18 cellular contexts compared by ENCODE assay signal in genomic region chr2:200728630-200729029, GRCh38.
DNase-seq lines count a peak whose midpoint lies in the region; ATAC-seq and TF ChIP-seq lines count a peak whose summit lies in the region.
"Had no signal": no experiment of that assay in that cellular context is flagged by ENCODE, and none has a peak within 500 bp of the region (broad histone marks: within the 10 kb centered on the region; RNA-seq: fewer than 3 reads in every experiment).

No MANE protein-coding gene starts in this region.

- in situ Hi-C loops in astrocyte of the spinal cord (cut with HindIII; ENCODE audit: low sequenced_read_pairs), result no loop called here

- no peak overlapping the region for H3K27ac ChIP-seq in A673 (ENCODE audit: low read depth, low read length, poor library complexity, severe bottlenecking)
- H3K27ac ChIP-seq: body of pancreas, WERI-Rb-1 had no signal

- H3K9me3 Mint-ChIP-seq in activated CD4-positive, alpha-beta memory T cell treated with anti-CD3 and anti-CD28 coated beads for 36 hours, result no peaks in the 10 kb centered on the region

- H3K4me1 Mint-ChIP-seq in activated CD4-positive, alpha-beta memory T cell treated with anti-CD3 and anti-CD28 coated beads for 36 hours (ENCODE audit: low read depth), result peaks cover 3% of the 10 kb centered on the region

- no peaks in the 10 kb centered on the region for H3K36me3 ChIP-seq in A673 (ENCODE audit: insufficient read depth, low read length, poor library complexity, severe bottlenecking)
- H3K36me3 ChIP-seq: BE2C, MG63, WERI-Rb-1 had no signal

- ATAC-seq in GM21576 (IDR thresholded peaks at IDR 0.05; ENCODE audit: unreplicated experiment), result no peak
- ATAC-seq in HG02571 (IDR thresholded peaks at IDR 0.05; ENCODE audit: unreplicated experiment), result no peak
- ATAC-seq: body of pancreas had no signal

- no peak for TF ChIP-seq CTCF in A673 (conservative IDR thresholded peaks at IDR 0.05; ENCODE audit: low read depth, low read length)
- TF ChIP-seq CTCF in astrocyte of the spinal cord (IDR thresholded peaks at IDR 0.05; ENCODE audit: low read depth, low read length), result no peak

- no TSS peak for BruUV-seq in A673 (replicated peaks; lab: Mats Ljungman, UMichigan)

- H3K4me3 ChIP-seq in A673 (ENCODE audit: low read depth, low read length, poor library complexity, severe bottlenecking), result no peak overlapping the region
- H3K4me3 ChIP-seq in astrocyte of the spinal cord (ENCODE audit: low read depth, low read length), result no peak overlapping the region
- H3K4me3 ChIP-seq: body of pancreas, MG63 had no signal

- DNase-seq in A673 (ENCODE audit: low spot score), result peak; percentile 43
- DNase-seq in HuH-7 (ENCODE audit: low spot score), result peak; percentile 22
- DNase-seq in astrocyte of the spinal cord (ENCODE audit: low read depth, low spot score), result peak; percentile 19
- peak; percentile 77 for DNase-seq in left kidney (ENCODE audit: low read depth, low spot score)
- no peak for DNase-seq in activated CD4-positive, alpha-beta memory T cell treated with anti-CD3 and anti-CD28 coated beads for 36 hours
- no peak for DNase-seq in head of caudate nucleus
- DNase-seq: activated gamma-delta T cell treated with Interleukin-2 at 50 U/mL for 16 hours; BE2C; body of pancreas; DMS53; MG63; NCI-H2227 treated with DMSO at 0.1 percent for 48 hours; posterior cingulate gyrus; stimulated activated CD4-positive, alpha-beta T cell treated with anti-CD3 and anti-CD28 coated beads, Interleukin-15, amount 100 ng/mL, for 24 hours; SW 1271; WERI-Rb-1 had no signal

- POLR2A ChIA-PET in A673 (lab: Charles Lee; ENCODE audit: low non-redundant PET), result interaction anchor here (0.5 kb wide), 1 partner anchor 51 kb away, joined by 3 read pairs; no protein-coding TSS in a partner anchor
- POLR2A ChIA-PET in activated CD4-positive, alpha-beta memory T cell treated with anti-CD3 and anti-CD28 coated beads for 36 hours (lab: Charles Lee), result no interaction called here

- H3K4me3 Mint-ChIP-seq in activated CD4-positive, alpha-beta memory T cell treated with anti-CD3 and anti-CD28 coated beads for 36 hours, result no peak overlapping the region

- H3K27ac Mint-ChIP-seq in activated CD4-positive, alpha-beta memory T cell treated with anti-CD3 and anti-CD28 coated beads for 36 hours, result no peak overlapping the region

- intact Hi-C loops in A673 (cut with micrococcal nuclease; ENCODE audit: unreplicated experiment), result no loop called here
- intact Hi-C loops in activated CD4-positive, alpha-beta memory T cell treated with anti-CD3 and anti-CD28 coated beads for 36 hours (cut with micrococcal nuclease), result no loop called here
- intact Hi-C loops in head of caudate nucleus (cut with DNase I), result no loop called here

- no peaks in the 10 kb centered on the region for H3K4me1 ChIP-seq in A673 (ENCODE audit: insufficient read depth, low read length, poor library complexity, severe bottlenecking)
- H3K4me1 ChIP-seq: BE2C, body of pancreas had no signal

- H3K27me3 Mint-ChIP-seq in activated CD4-positive, alpha-beta memory T cell treated with anti-CD3 and anti-CD28 coated beads for 36 hours, result peaks cover 3% of the 10 kb centered on the region

- H3K9me3 ChIP-seq in A673 (ENCODE audit: low read depth, low read length, poor library complexity, severe bottlenecking), result no peaks in the 10 kb centered on the region
- H3K9me3 ChIP-seq: BE2C, body of pancreas, MG63 had no signal

- H3K27me3 ChIP-seq in A673 (replicated peaks; ENCODE audit: insufficient read depth, low read depth, low read length, poor library complexity), result peaks cover 32% of the 10 kb centered on the region
- H3K27me3 ChIP-seq: BE2C, body of pancreas, MG63 had no signal

- no peaks in the 10 kb centered on the region for H3K36me3 Mint-ChIP-seq in activated CD4-positive, alpha-beta memory T cell treated with anti-CD3 and anti-CD28 coated beads for 36 hours

- CTCF ChIA-PET in A673 (lab: Charles Lee), result no interaction called here
- CTCF ChIA-PET in activated CD4-positive, alpha-beta memory T cell treated with anti-CD3 and anti-CD28 coated beads for 36 hours (lab: Charles Lee), result no interaction called here

Comparison
In these comparisons a context has a peak if more than half of its experiments do, and no peak if none do; other contexts are left out.
1. DNase-seq: peak in A673 (single experiment), HuH-7 (single experiment), astrocyte of the spinal cord (single experiment) and left kidney (single experiment); none in activated CD4-positive, alpha-beta memory T cell treated with anti-CD3 and anti-CD28 coated beads for 36 hours (single experiment) and head of caudate nucleus (0 of 42).